In the genomic region with DNA sequence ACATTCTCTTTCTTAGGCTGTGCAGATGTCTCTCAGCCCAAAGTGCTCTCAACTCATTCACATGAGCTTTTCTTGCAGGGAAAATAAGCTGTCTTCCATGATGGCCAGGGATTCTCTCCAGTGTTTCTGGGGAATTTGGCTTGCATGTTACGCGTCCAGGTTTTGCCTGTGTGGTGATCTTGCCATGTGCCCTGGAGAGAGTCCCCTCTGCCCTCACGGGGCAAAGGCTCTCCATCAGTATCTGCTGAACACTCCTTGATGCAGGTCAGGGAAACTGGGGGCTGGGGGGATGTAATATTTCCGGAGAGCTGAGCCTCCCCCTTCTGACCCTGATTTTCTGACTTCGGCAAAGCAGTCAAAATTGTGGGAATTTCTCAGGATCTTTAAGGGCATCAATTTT, we compare ENCODE assay signal across 18 cellular contexts.
A peak's percentile ranks its signal among the peaks of the same experiment; 100 is the strongest.
DNase-seq lines count a peak whose midpoint lies in the region; FAIRE-seq and TF ChIP-seq lines count a peak whose summit lies in the region.
"Had no signal": no experiment of that assay in that cellular context is flagged by ENCODE, and none has a peak within 500 bp of the region (broad histone marks: within the 10 kb centered on the region; RNA-seq: fewer than 3 reads in every experiment).

No MANE protein-coding gene starts in this region.

- 87% methylated on average over 5 of the region's 5 CpGs; no CpG with 5 or more reads in 1 of the 2 experiments for WGBS in H1 (ENCODE audit: extremely low coverage in 1 of 2, insufficient coverage in 1 of 2, insufficient read length in 1 of 2, insufficient replicate concordance in 2 of 2, low coverage in 1 of 2, low lambda C conversion rate in 2 of 2, missing lambda C conversion rate in 1 of 2), 2 experiments

- H3K4ac ChIP-seq in H1 (replicated peaks; ENCODE audit: insufficient read length, low read depth, low read length): no peak overlapping the region

- H3K27ac ChIP-seq in H1 (ENCODE audit: low read depth, low read length): no peak overlapping the region
- H3K27ac ChIP-seq: BLaER1 had no signal

- H2BK15ac ChIP-seq in H1 (ENCODE audit: low read length): no peak overlapping the region

- H3K9ac ChIP-seq in H1 (replicated peaks in 1 of 4; ENCODE audit: extremely low read depth in 1 of 4, low read depth in 3 of 4, low read length in 3 of 4): no peak overlapping the region
- H3K9ac ChIP-seq: BLaER1 had no signal

- H3K18ac ChIP-seq in H1 (ENCODE audit: extremely low read depth, low read length): no peak overlapping the region; the same call in 1 of the 2 replicates

- H4K5ac ChIP-seq in H1 (ENCODE audit: insufficient read length, low read depth, low read length): no peak overlapping the region

- no peak for TF ChIP-seq RAD21 in H1 (IDR thresholded peaks at IDR 0.05 in 1 of 2, conservative IDR thresholded peaks at IDR 0.05 in 1 of 2; ENCODE audit: low read depth in 2 of 2, low read length in 2 of 2)

- H3K4me2 ChIP-seq in H1 (ENCODE audit: insufficient read depth in 1 of 2, low read depth in 2 of 2, low read length in 2 of 2): no peak overlapping the region
- H3K4me2 ChIP-seq: BLaER1 had no signal

- H2BK20ac ChIP-seq in H1 (ENCODE audit: low read length): no peak overlapping the region

- no peak for TF ChIP-seq EP300 in H1 (IDR thresholded peaks at IDR 0.05; ENCODE audit: borderline replicate concordance in 1 of 2, low read depth in 2 of 2, low read length in 2 of 2)

- H2BK120ac ChIP-seq in H1 (replicated peaks; ENCODE audit: low read depth, low read length): no peak overlapping the region

- H4K20me1 ChIP-seq in H1 (replicated peaks in 1 of 2; ENCODE audit: control insufficient read depth in 1 of 2, insufficient read depth in 2 of 2, low read length in 2 of 2): no peaks in the 10 kb centered on the region
- H4K20me1 ChIP-seq: BLaER1 had no signal

- no peak for TF ChIP-seq CTCF in H1 (IDR thresholded peaks at IDR 0.05; ENCODE audit: control extremely low read depth in 1 of 3, insufficient read depth in 1 of 3, low read depth in 1 of 3, low read length in 3 of 3)

- no peaks in the 10 kb centered on the region for H3K9me3 ChIP-seq in H1 (ENCODE audit: insufficient read depth in 2 of 2, low read depth in 1 of 2, low read length in 1 of 2)
- H3K9me3 ChIP-seq: BLaER1 had no signal

- H3K4me3 ChIP-seq in H1 (ENCODE audit: extremely low read depth in 1 of 4, insufficient read depth in 2 of 4, low read depth in 3 of 4, low read length in 4 of 4): no peak overlapping the region
- H3K4me3 ChIP-seq: BLaER1 had no signal

- peak; percentile 23 for DNase-seq in activated CD8-positive, alpha-beta memory T cell treated with anti-CD3 and anti-CD28 coated beads, Interleukin-2, amount 50 U/mL, for 48 hours
- no peak for DNase-seq in activated CD8-positive, alpha-beta memory T cell treated with anti-CD3 and anti-CD28 coated beads, Interleukin-2, amount 50 U/mL, for 4 hours
- peak in 1 of 2 experiments; percentile 13 for DNase-seq in H1 (ENCODE audit: low read depth in 1 of 2, low spot score in 2 of 2)
- peak; percentile 6 for DNase-seq in mucosa of gallbladder (ENCODE audit: low spot score)
- DNase-seq in ureter (ENCODE audit: low spot score): peak; percentile 19
- DNase-seq in SIG-M5 treated with dmso at 0.1 percent for 504 hours (lab: John Stamatoyannopoulos, UW; ENCODE audit: unreplicated experiment): no peak
- DNase-seq in amniotic stem cell (lab: John Stamatoyannopoulos, UW): no peak
- no peak for DNase-seq in activated gamma-delta T cell treated with Interleukin-2 at 50 U/mL for 16 hours
- DNase-seq: 8988T; CD4-positive, alpha-beta memory T cell; DMS153; DMS79; GDM1; GOT3; H9 had no signal

- H2AK5ac ChIP-seq in H1 (ENCODE audit: low read depth, low read length): no peak overlapping the region

- H3K36me3 ChIP-seq in H1 (ENCODE audit: control insufficient read depth in 2 of 4, insufficient read depth in 4 of 4, low read length in 3 of 4): no peaks in the 10 kb centered on the region
- H3K36me3 ChIP-seq: BLaER1 had no signal

- POLR2A ChIA-PET in H1 (lab: Charles Lee; ENCODE audit: partially characterized antibody): no interaction called here

- no peaks in the 10 kb centered on the region for H3K79me1 ChIP-seq in H1 (ENCODE audit: low read depth, low read length)

- H3K79me2 ChIP-seq in H1 (ENCODE audit: control insufficient read depth in 1 of 2, insufficient read depth in 2 of 2, low read length in 2 of 2): no peaks in the 10 kb centered on the region

- no peak for TF ChIP-seq POLR2A in H1 (IDR thresholded peaks at IDR 0.05; ENCODE audit: control extremely low read depth in 1 of 2, low read depth in 2 of 2, low read length in 2 of 2)

- H2BK12ac ChIP-seq in H1 (ENCODE audit: low read depth, low read length): 0 out of 2 replicates have a peak overlapping the region, but pooled peaks have one; percentile 9

- no peak overlapping the region for H3K23ac ChIP-seq in H1 (ENCODE audit: insufficient read length)

- H4K8ac ChIP-seq in H1 (ENCODE audit: extremely low read depth, insufficient read depth, low read length): no peak overlapping the region

- CTCF ChIA-PET in H1 (lab: Charles Lee; ENCODE audit: partially characterized antibody): no interaction called here

- FAIRE-seq in H1 (lab: Jason Lieb, UNC): no peak
- FAIRE-seq: GM12892, GM18507 had no signal

- H4K91ac ChIP-seq in H1 (replicated peaks; ENCODE audit: insufficient read length, low read length): no peak overlapping the region

- no peak overlapping the region for H2BK5ac ChIP-seq in H1 (ENCODE audit: low read depth, low read length)

- no peaks in the 10 kb centered on the region for H3K27me3 ChIP-seq in H1 (replicated peaks in 1 of 4; ENCODE audit: control insufficient read depth in 3 of 4, extremely low read depth in 1 of 4, insufficient read depth in 3 of 4, low read length in 3 of 4)
- H3K27me3 ChIP-seq: BLaER1 had no signal

- no peak overlapping the region for H3K56ac ChIP-seq in H1 (replicated peaks; ENCODE audit: insufficient read length, low read depth, low read length)

- no peaks in the 10 kb centered on the region for H3K23me2 ChIP-seq in H1 (ENCODE audit: low read depth, low read length)

- H2AFZ ChIP-seq in H1 (ENCODE audit: low read length): no peak overlapping the region

- peaks cover 6 to 11% (median 10%) of the 10 kb centered on the region in 4 experiments; a peak in 6 of 7 replicates for H3K4me1 ChIP-seq in H1 (replicated peaks in 1 of 4; ENCODE audit: control insufficient read depth in 3 of 4, insufficient read depth in 4 of 4, low read length in 3 of 4)

- H3K14ac ChIP-seq in H1 (ENCODE audit: insufficient read length): no peak overlapping the region

TF ChIP-seq in H1, 55 proteins besides CTCF, POLR2A, EP300 and RAD21:
- TF ChIP-seq NRF1 (IDR thresholded peaks at IDR 0.05; ENCODE audit: low read depth, low read length) (no peak), CTBP2 (IDR thresholded peaks at IDR 0.05; ENCODE audit: borderline replicate concordance, insufficient read depth, insufficient read length, low read length) (no peak), RXRA (IDR thresholded peaks at IDR 0.05; ENCODE audit: insufficient read depth, low read depth, low read length) (no peak), RNF2 (IDR thresholded peaks at IDR 0.05; ENCODE audit: borderline replicate concordance, low read depth, low read length, missing control alignments, poor library complexity, severe bottlenecking) (no peak), CREB1 (IDR thresholded peaks at IDR 0.05) (no peak), CBX8 (IDR thresholded peaks at IDR 0.05; ENCODE audit: borderline replicate concordance, low read depth, low read length) (no peak), ZNF274 (IDR thresholded peaks at IDR 0.05; ENCODE audit: borderline replicate concordance, extremely low read depth, low read length) (no peak), SP2 (IDR thresholded peaks at IDR 0.05; ENCODE audit: low read length) (no peak), TBP (IDR thresholded peaks at IDR 0.05; ENCODE audit: low read depth, low read length) (no peak), GTF2F1 (IDR thresholded peaks at IDR 0.05; ENCODE audit: borderline replicate concordance, low read depth, low read length) (no peak)
- TF ChIP-seq, protein P1, sequence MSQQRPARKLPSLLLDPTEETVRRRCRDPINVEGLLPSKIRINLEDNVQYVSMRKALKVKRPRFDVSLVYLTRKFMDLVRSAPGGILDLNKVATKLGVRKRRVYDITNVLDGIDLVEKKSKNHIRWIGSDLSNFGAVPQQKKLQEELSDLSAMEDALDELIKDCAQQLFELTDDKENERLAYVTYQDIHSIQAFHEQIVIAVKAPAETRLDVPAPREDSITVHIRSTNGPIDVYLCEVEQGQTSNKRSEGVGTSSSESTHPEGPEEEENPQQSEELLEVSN (IDR thresholded peaks at IDR 0.05): no peak
- TF ChIP-seq, protein P2, sequence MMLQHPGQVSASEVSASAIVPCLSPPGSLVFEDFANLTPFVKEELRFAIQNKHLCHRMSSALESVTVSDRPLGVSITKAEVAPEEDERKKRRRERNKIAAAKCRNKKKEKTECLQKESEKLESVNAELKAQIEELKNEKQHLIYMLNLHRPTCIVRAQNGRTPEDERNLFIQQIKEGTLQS (IDR thresholded peaks at IDR 0.05; ENCODE audit: insufficient read depth, low read depth, low read length): no peak

Comparison
In these comparisons a context has a peak if more than half of its experiments do, and no peak if none do; other contexts are left out.
1. DNase-seq: peak in activated CD8-positive, alpha-beta memory T cell treated with anti-CD3 and anti-CD28 coated beads, Interleukin-2, amount 50 U/mL, for 48 hours (single experiment), mucosa of gallbladder (single experiment) and ureter (single experiment); none in activated CD8-positive, alpha-beta memory T cell treated with anti-CD3 and anti-CD28 coated beads, Interleukin-2, amount 50 U/mL, for 4 hours (single experiment), SIG-M5 treated with dmso at 0.1 percent for 504 hours (single experiment), amniotic stem cell (single experiment) and activated gamma-delta T cell treated with Interleukin-2 at 50 U/mL for 16 hours (single experiment).